Comparison of ENCODE assay signal across 8 cellular contexts in the genomic region with DNA sequence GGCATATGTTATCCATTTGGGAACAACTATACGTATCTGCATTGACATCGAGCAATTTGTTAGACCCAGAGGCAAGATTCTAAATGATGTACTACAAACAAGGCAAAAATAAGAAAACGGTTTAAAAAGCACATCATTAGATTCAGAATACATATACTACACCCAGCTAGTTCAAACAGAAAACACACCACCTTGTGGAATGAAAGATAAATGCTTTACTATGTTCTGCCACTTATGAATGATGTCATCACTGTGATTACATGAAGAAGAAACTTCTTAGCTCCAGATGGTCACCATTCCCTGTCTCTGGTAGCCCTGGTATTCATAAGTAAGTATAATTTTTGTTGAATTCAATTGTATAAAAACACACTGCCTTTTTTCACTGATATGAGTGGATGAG. TPM values are rescaled to one million over a fixed set of nuclear protein-coding genes. Genes with fewer than 3 reads are reported as not detected.
DNase-seq lines count a peak whose midpoint lies in the region; ATAC-seq and TF ChIP-seq lines count a peak whose summit lies in the region.

No MANE protein-coding gene starts in this region.

- no peak overlapping the region for H3K4me3 ChIP-seq in hepatocyte
- H3K4me3 ChIP-seq in psoas muscle = no peak overlapping the region

- intact Hi-C loops in psoas muscle (cut with DNase I) = no loop called here

- DNase-seq in Caki2 (ENCODE audit: low read depth) = peak; percentile 44
- peak; percentile 34 for DNase-seq in RPMI8226
- peak; percentile 62 for DNase-seq in hepatocyte (ENCODE audit: low spot score)
- DNase-seq in occipital lobe (lab: John Stamatoyannopoulos, UW) = no peak
- no peak for DNase-seq in effector CD8-positive, alpha-beta T cell (lab: John Stamatoyannopoulos, UW)
- no peak for DNase-seq in psoas muscle

- H3K36me3 ChIP-seq in hepatocyte (replicated peaks; ENCODE audit: insufficient read depth, low read depth) (no peaks in the 10 kb centered on the region), psoas muscle (ENCODE audit: insufficient read depth in 1 of 2, low read depth in 1 of 2) (no peaks in the 10 kb centered on the region)

- no peak overlapping the region for H3K27ac ChIP-seq in hepatocyte
- no peak overlapping the region for H3K27ac ChIP-seq in psoas muscle

- no peaks in the 10 kb centered on the region for H3K9me3 ChIP-seq in hepatocyte (ENCODE audit: low read depth)
- H3K9me3 ChIP-seq in psoas muscle = no peaks in the 10 kb centered on the region

- H3K27me3 ChIP-seq in hepatocyte (no peaks in the 10 kb centered on the region), psoas muscle (ENCODE audit: insufficient read depth in 3 of 3, low read length in 2 of 3) (peaks cover 0 to 3% (median 0%) of the 10 kb centered on the region in 3 donors)

- no peak overlapping the region for H2AFZ ChIP-seq in hepatocyte

- peak; percentile 60 for ATAC-seq in HG03354 (IDR thresholded peaks at IDR 0.05; ENCODE audit: poor library complexity, severe bottlenecking, unreplicated experiment)
- ATAC-seq in HG03457 (IDR thresholded peaks at IDR 0.05; ENCODE audit: unreplicated experiment) = no peak
- ATAC-seq in psoas muscle = no peak

- WGBS in hepatocyte (ENCODE audit: low lambda C conversion rate, missing lambda C conversion rate) = 54% methylated on average over 3 of the region's 3 CpGs
- 75 to 82% (median 76%) methylated on average over 3 of the region's 3 CpGs for WGBS in psoas muscle, 3 donors

- peak; percentile 49 for TF ChIP-seq CTCF in hepatocyte (IDR thresholded peaks at IDR 0.05; ENCODE audit: poor library complexity)
- no peak for TF ChIP-seq CTCF in psoas muscle (IDR thresholded peaks at IDR 0.05)

- no peaks in the 10 kb centered on the region for H4K20me1 ChIP-seq in hepatocyte (ENCODE audit: insufficient read depth, poor library complexity, severe bottlenecking)

- H3K4me1 ChIP-seq in hepatocyte (ENCODE audit: insufficient read depth) = peaks cover 19% of the 10 kb centered on the region
- H3K4me1 ChIP-seq in psoas muscle = no peaks in the 10 kb centered on the region

- no peaks in the 10 kb centered on the region for H3K9me2 ChIP-seq in hepatocyte (replicated peaks; ENCODE audit: insufficient read depth)

- in situ Hi-C loops in Caki2 (cut with HindIII; ENCODE audit: low pct_unique_long_range_greater_than_20kb, low sequenced_read_pairs) = no loop called here

- H3K4me2 ChIP-seq in hepatocyte = no peak overlapping the region

- H3K79me2 ChIP-seq in hepatocyte = no peaks in the 10 kb centered on the region

RNA-seq across cellular contexts. Expression of gene NACA2, which starts 7.8 kb away (rescaled TPM):
- not detected in 2 replicates for total RNA-seq in Caki2 (2014; rRNA removed; shearing (Covaris generic); ENCODE audit: low replicate concordance)
- total RNA-seq in hepatocyte (not detected in 2 replicates), occipital lobe (not detected), psoas muscle (not detected)
- polyA plus RNA-seq in hepatocyte (not detected in 2 replicates), psoas muscle (under 1 TPM in 1 of 3 donors, not detected in 2; 0.04 TPM)

Comparison
In these comparisons a context has a peak if more than half of its experiments do, and no peak if none do; other contexts are left out.
1. DNase-seq: peak in Caki2 (single experiment), RPMI8226 (single experiment) and hepatocyte (single experiment); none in occipital lobe (single experiment), effector CD8-positive, alpha-beta T cell (single experiment) and psoas muscle (0 of 2).